In the genomic region with DNA sequence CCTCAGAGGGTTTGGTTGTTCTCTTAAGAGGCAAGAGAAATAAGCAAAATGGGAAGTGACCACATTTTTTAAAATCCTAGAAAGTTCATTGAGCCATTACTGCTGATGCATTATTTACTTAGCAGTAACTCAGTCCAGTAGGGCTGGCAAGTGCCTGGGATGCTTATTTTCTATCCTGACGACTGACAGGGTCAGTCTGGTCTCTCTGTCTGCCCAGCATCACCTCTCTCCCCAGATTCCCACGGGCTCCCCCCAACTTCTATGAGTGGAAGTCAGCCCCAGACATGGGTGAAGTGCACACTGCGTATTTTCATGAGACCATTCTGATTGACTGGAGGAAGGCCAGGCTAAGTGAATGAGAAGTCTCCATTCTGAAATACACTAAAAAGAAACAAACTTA, we compare ENCODE assay signal across 17 cellular contexts. TPM values are rescaled to one million over a fixed set of nuclear protein-coding genes. Genes with fewer than 3 reads are reported as not detected.
DNase-seq lines count a peak whose midpoint lies in the region; ATAC-seq and TF ChIP-seq lines count a peak whose summit lies in the region.
"Had no signal": no experiment of that assay in that cellular context is flagged by ENCODE, and none has a peak within 500 bp of the region (broad histone marks: within the 10 kb centered on the region; RNA-seq: fewer than 3 reads in every experiment).

No MANE protein-coding gene starts in this region.

- H3K27me3 ChIP-seq in GM23338 (ENCODE audit: insufficient read depth) (no peaks in the 10 kb centered on the region), colonic mucosa (no peaks in the 10 kb centered on the region)

- no peaks in the 10 kb centered on the region; the same call in 1 of the 2 replicates for H4K20me1 ChIP-seq in GM23338 (replicated peaks; ENCODE audit: insufficient read depth)

- intact Hi-C loops in colonic mucosa (cut with DNase I) = no loop called here

- peak overlapping the region; percentile 32; the same call in 1 of the 2 replicates for H2AFZ ChIP-seq in GM23338

- H3K4me1 Mint-ChIP-seq in GM23338 (peaks cover 3% of the 10 kb centered on the region; the same call in 1 of the 3 replicates), osteocyte (ENCODE audit: unreplicated experiment) (peaks cover 39% of the 10 kb centered on the region)
- H3K4me1 Mint-ChIP-seq in T-helper 2 cell treated with Interferon-gamma antibody and Interleukin-4, amounts not matched to agents 5 μg/mL and 100 μg/mL, for 36 hours (ENCODE audit: low read depth) = peaks cover 11% of the 10 kb centered on the region
- H3K4me1 Mint-ChIP-seq: CD4-positive, CD25-positive, alpha-beta regulatory T cell had no signal

- no peaks in the 10 kb centered on the region for H3K9me2 ChIP-seq in GM23338 (ENCODE audit: insufficient read depth)

- no peaks in the 10 kb centered on the region for H3K79me2 ChIP-seq in GM23338 (replicated peaks; ENCODE audit: insufficient read depth)

- DNase-seq in Caki2 (ENCODE audit: low read depth) (peak; percentile 32), GM23338 (ENCODE audit: low spot score) (no peak), left kidney (ENCODE audit: low read depth, low spot score) (peak; percentile 37), osteocyte (ENCODE audit: extremely low spot score, unreplicated experiment) (peak; percentile 57), colonic mucosa (no peak)
- no peak for DNase-seq in stimulated activated CD4-positive, alpha-beta T cell treated with anti-CD3 and anti-CD28 coated beads, Interleukin-12 subunit alpha, Interleukin-12 subunit beta, amount 100 ng/mL, for 4 hours
- no peak for DNase-seq in T-helper 2 cell treated with Interferon-gamma antibody and Interleukin-4, amounts not matched to agents 5 μg/mL and 100 μg/mL, for 36 hours (ENCODE audit: low spot score)
- DNase-seq: ACHN; BE2C; C1 segment of cervical spinal cord; CD4-positive, CD25-positive, alpha-beta regulatory T cell; CD8-positive, alpha-beta memory T cell; COR-L47; GF-D8 had no signal

- H3K4me1 ChIP-seq in GM23338 (ENCODE audit: insufficient read depth) = no peaks in the 10 kb centered on the region
- H3K4me1 ChIP-seq in colonic mucosa = no peaks in the 10 kb centered on the region
- H3K4me1 ChIP-seq: BE2C, HAP-1 had no signal

- H3K9ac ChIP-seq in colonic mucosa (ENCODE audit: low read depth in 2 of 2, low read length in 2 of 2) = no peak overlapping the region

- no peaks in the 10 kb centered on the region for H3F3A ChIP-seq in GM23338 (replicated peaks; ENCODE audit: low read depth)

- no peak for ATAC-seq in GM23338

- TF ChIP-seq CTCF in GM23338 (conservative IDR thresholded peaks at IDR 0.05; ENCODE audit: low read depth in 2 of 2) (no peak), osteocyte (IDR thresholded peaks at IDR 0.05) (no peak), colonic mucosa (IDR thresholded peaks at IDR 0.05) (no peak)

- H3K9me3 ChIP-seq in colonic mucosa = no peaks in the 10 kb centered on the region
- H3K9me3 ChIP-seq: BE2C, HAP-1 had no signal

- no peaks in the 10 kb centered on the region for H3K27me3 Mint-ChIP-seq in GM23338 (ENCODE audit: insufficient read depth, low read depth, poor library complexity)
- H3K27me3 Mint-ChIP-seq in osteocyte (ENCODE audit: unreplicated experiment) = no peaks in the 10 kb centered on the region
- H3K27me3 Mint-ChIP-seq in T-helper 2 cell treated with Interferon-gamma antibody and Interleukin-4, amounts not matched to agents 5 μg/mL and 100 μg/mL, for 36 hours (ENCODE audit: low read depth) = peaks cover 22% of the 10 kb centered on the region

- H3K36me3 Mint-ChIP-seq in GM23338 (ENCODE audit: low read depth) = peaks cover 24% of the 10 kb centered on the region
- peaks cover 26% of the 10 kb centered on the region for H3K36me3 Mint-ChIP-seq in osteocyte (ENCODE audit: unreplicated experiment)
- no peaks in the 10 kb centered on the region for H3K36me3 Mint-ChIP-seq in T-helper 2 cell treated with Interferon-gamma antibody and Interleukin-4, amounts not matched to agents 5 μg/mL and 100 μg/mL, for 36 hours (ENCODE audit: low read depth)
- H3K36me3 Mint-ChIP-seq: CD4-positive, CD25-positive, alpha-beta regulatory T cell; CD8-positive, alpha-beta memory T cell had no signal

- no peak overlapping the region for H3K4me3 Mint-ChIP-seq in GM23338
- no peak overlapping the region for H3K4me3 Mint-ChIP-seq in osteocyte (ENCODE audit: unreplicated experiment)
- no peak overlapping the region for H3K4me3 Mint-ChIP-seq in T-helper 2 cell treated with Interferon-gamma antibody and Interleukin-4, amounts not matched to agents 5 μg/mL and 100 μg/mL, for 36 hours
- H3K4me3 Mint-ChIP-seq: CD4-positive, CD25-positive, alpha-beta regulatory T cell; CD8-positive, alpha-beta memory T cell had no signal

- H3K4me3 ChIP-seq in GM23338 (no peak overlapping the region), colonic mucosa (no peak overlapping the region)
- H3K4me3 ChIP-seq: HAP-1 had no signal

- H3K27ac Mint-ChIP-seq in GM23338 (no peak overlapping the region), osteocyte (ENCODE audit: unreplicated experiment) (peak overlapping the region; percentile 69)
- H3K27ac Mint-ChIP-seq in T-helper 2 cell treated with Interferon-gamma antibody and Interleukin-4, amounts not matched to agents 5 μg/mL and 100 μg/mL, for 36 hours = no peak overlapping the region
- H3K27ac Mint-ChIP-seq: CD4-positive, CD25-positive, alpha-beta regulatory T cell; CD8-positive, alpha-beta memory T cell had no signal

- H3K36me3 ChIP-seq in GM23338 (ENCODE audit: insufficient read depth) (no peaks in the 10 kb centered on the region), colonic mucosa (no peaks in the 10 kb centered on the region)
- H3K36me3 ChIP-seq: BE2C, HAP-1 had no signal

- in situ Hi-C loops in Caki2 (cut with HindIII; ENCODE audit: low pct_unique_long_range_greater_than_20kb, low sequenced_read_pairs) = no loop called here

- H3K9me3 Mint-ChIP-seq in GM23338 = no peaks in the 10 kb centered on the region; the same call in 2 of the 3 replicates
- no peaks in the 10 kb centered on the region for H3K9me3 Mint-ChIP-seq in osteocyte (ENCODE audit: unreplicated experiment)
- H3K9me3 Mint-ChIP-seq in T-helper 2 cell treated with Interferon-gamma antibody and Interleukin-4, amounts not matched to agents 5 μg/mL and 100 μg/mL, for 36 hours = no peaks in the 10 kb centered on the region
- H3K9me3 Mint-ChIP-seq: CD4-positive, CD25-positive, alpha-beta regulatory T cell had no signal

- H3K27ac ChIP-seq in GM23338 (ENCODE audit: low read depth) = no peak overlapping the region
- no peak overlapping the region for H3K27ac ChIP-seq in colonic mucosa

- no peak overlapping the region for H3K4me2 ChIP-seq in GM23338

TF ChIP-seq in GM23338, 12 proteins besides CTCF, POLR2A, EP300 and RAD21 (continues in another document):
- TF ChIP-seq ZNF114 (CRISPR knock-in tag; IDR thresholded peaks at IDR 0.05) (no peak), ZNF331 (CRISPR knock-in tag; IDR thresholded peaks at IDR 0.05; ENCODE audit: low read depth) (no peak), JUNB (IDR thresholded peaks at IDR 0.05; ENCODE audit: unreplicated experiment) (no peak)
- TF ChIP-seq, protein P1, sequence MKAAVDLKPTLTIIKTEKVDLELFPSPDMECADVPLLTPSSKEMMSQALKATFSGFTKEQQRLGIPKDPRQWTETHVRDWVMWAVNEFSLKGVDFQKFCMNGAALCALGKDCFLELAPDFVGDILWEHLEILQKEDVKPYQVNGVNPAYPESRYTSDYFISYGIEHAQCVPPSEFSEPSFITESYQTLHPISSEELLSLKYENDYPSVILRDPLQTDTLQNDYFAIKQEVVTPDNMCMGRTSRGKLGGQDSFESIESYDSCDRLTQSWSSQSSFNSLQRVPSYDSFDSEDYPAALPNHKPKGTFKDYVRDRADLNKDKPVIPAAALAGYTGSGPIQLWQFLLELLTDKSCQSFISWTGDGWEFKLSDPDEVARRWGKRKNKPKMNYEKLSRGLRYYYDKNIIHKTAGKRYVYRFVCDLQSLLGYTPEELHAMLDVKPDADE (IDR thresholded peaks at IDR 0.05) = no peak

RNA-seq across cellular contexts. Expression of a gene that starts 10.3 kb away (rescaled TPM):
- total RNA-seq in Caki2 (2014; rRNA removed; shearing (Covaris generic); ENCODE audit: low replicate concordance) = 127 and 148 TPM in 2 replicates
- total RNA-seq in GM23338 (2014; rRNA removed; shearing (Covaris generic)) = 33.4 and 37.4 TPM in 2 replicates
- 17.9 and 18.2 TPM in 2 replicates for polyA plus RNA-seq in GM23338 (2016; fragmentation: Nextera tagmentation; extraction: Ambion mirVana)
- total RNA-seq in osteocyte (128 TPM in 2 replicates), colonic mucosa (under 1 TPM; 0.20 to 0.24 TPM)
- total RNA-seq: H4, HT-29 had no signal
- polyA plus RNA-seq: CD8-positive, alpha-beta memory T cell had no signal

Comparison
In these comparisons a context has a peak if more than half of its experiments do, and no peak if none do; other contexts are left out.
1. DNase-seq: peak in Caki2 (single experiment), left kidney (single experiment) and osteocyte (single experiment); none in GM23338 (single experiment), stimulated activated CD4-positive, alpha-beta T cell treated with anti-CD3 and anti-CD28 coated beads, Interleukin-12 subunit alpha, Interleukin-12 subunit beta, amount 100 ng/mL, for 4 hours (single experiment), colonic mucosa (single experiment) and T-helper 2 cell treated with Interferon-gamma antibody and Interleukin-4, amounts not matched to agents 5 μg/mL and 100 μg/mL, for 36 hours (single experiment).
2. RNA of a gene that starts 10.3 kb away (total RNA-seq): 127 to 148 TPM in Caki2, 128 TPM in osteocyte and 33.4 to 37.4 TPM in GM23338; 0.20 to 0.24 TPM in colonic mucosa; every median in the first group is over 10 times any median in the second.